Comparison of ENCODE assay signal across 10 cellular contexts in the genomic region with DNA sequence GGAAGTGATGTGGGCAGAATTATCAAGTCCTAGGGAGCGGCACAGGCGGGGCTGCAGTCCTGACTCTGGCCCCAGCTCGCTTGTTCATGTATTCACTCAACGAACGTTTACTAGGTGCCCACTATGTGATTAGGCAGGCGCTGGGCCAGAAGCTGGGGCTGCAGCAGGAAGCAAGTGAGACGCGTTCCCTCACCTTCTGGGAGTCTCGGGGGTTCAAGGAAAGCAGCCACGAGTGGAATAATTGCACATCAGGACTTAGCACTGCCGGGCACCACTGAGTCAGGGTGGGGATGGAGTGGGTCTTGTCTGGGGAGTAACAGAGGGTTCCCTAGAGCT. TPM values are rescaled to one million over a fixed set of nuclear protein-coding genes. Genes with fewer than 3 reads are reported as not detected.
DNase-seq lines count a peak whose midpoint lies in the region; ATAC-seq, FAIRE-seq and TF ChIP-seq lines count a peak whose summit lies in the region.
"Had no signal": no experiment of that assay in that cellular context is flagged by ENCODE, and none has a peak within 500 bp of the region (broad histone marks: within the 10 kb centered on the region; RNA-seq: fewer than 3 reads in every experiment).

No MANE protein-coding gene starts in this region.

- TF ChIP-seq CTCF in GM10266 (IDR thresholded peaks at IDR 0.05; ENCODE audit: control insufficient read depth, insufficient read depth, low read depth, missing control alignments) (no peak), KMS-11 (conservative IDR thresholded peaks at IDR 0.05; ENCODE audit: low read depth, low read length) (no peak), H1 (IDR thresholded peaks at IDR 0.05; ENCODE audit: control extremely low read depth in 1 of 3, insufficient read depth in 1 of 3, low read depth in 1 of 3, low read length in 3 of 3) (no peak), psoas muscle (IDR thresholded peaks at IDR 0.05) (no peak), omental fat pad (IDR thresholded peaks at IDR 0.05) (no peak)

- no peak overlapping the region for H3K18ac ChIP-seq in H1 (ENCODE audit: extremely low read depth, low read length)

- FAIRE-seq in H1 (lab: Jason Lieb, UNC): no peak
- FAIRE-seq: islet of Langerhans had no signal

- H2AFZ ChIP-seq in KMS-11 (ENCODE audit: low read depth): peak overlapping the region; percentile 98; the same call in 1 of the 2 replicates
- H2AFZ ChIP-seq in H1 (ENCODE audit: low read length): no peak overlapping the region; the same call in 1 of the 2 replicates

- no peak for TF ChIP-seq POLR2A in H1 (IDR thresholded peaks at IDR 0.05; ENCODE audit: control extremely low read depth in 1 of 2, low read depth in 2 of 2, low read length in 2 of 2)

- peak overlapping the region; percentile 65 for H4K5ac ChIP-seq in H1 (ENCODE audit: insufficient read length, low read depth, low read length)

- H3K4me2 ChIP-seq in KMS-11: peak overlapping the region; percentile 75; the same call in 1 of the 2 replicates
- H3K4me2 ChIP-seq in H1 (ENCODE audit: insufficient read depth in 1 of 2, low read depth in 2 of 2, low read length in 2 of 2): peak overlapping the region; percentile 77 to 91

- H4K91ac ChIP-seq in H1 (replicated peaks; ENCODE audit: insufficient read length, low read length): peak overlapping the region; percentile 81

- intact Hi-C loops in psoas muscle (cut with DNase I): loop anchor here in 1 of 2 donors (5.0 kb wide), 2 partner anchors 53 to 68 kb away; no protein-coding TSS in a partner anchor

- H3K4ac ChIP-seq in H1 (replicated peaks; ENCODE audit: insufficient read length, low read depth, low read length): peak overlapping the region; percentile 23

- H3K27me3 ChIP-seq in KMS-11 (ENCODE audit: insufficient read depth, low read depth): peaks cover 49% of the 10 kb centered on the region
- H3K27me3 ChIP-seq in H1 (replicated peaks in 1 of 4; ENCODE audit: control insufficient read depth in 3 of 4, extremely low read depth in 1 of 4, insufficient read depth in 3 of 4, low read length in 3 of 4): peaks cover 0 to 12% (median 9%) of the 10 kb centered on the region in 4 experiments; a peak in 4 of 7 replicates
- H3K27me3 ChIP-seq in psoas muscle (ENCODE audit: insufficient read depth in 3 of 3, low read length in 2 of 3): peaks cover 0 to 28% (median 4%) of the 10 kb centered on the region in 3 donors

- H3K23me2 ChIP-seq in H1 (ENCODE audit: low read depth, low read length): peaks cover 25% of the 10 kb centered on the region

- no peaks in the 10 kb centered on the region for H3K9me3 ChIP-seq in H1 (ENCODE audit: insufficient read depth in 2 of 2, low read depth in 1 of 2, low read length in 1 of 2)
- no peaks in the 10 kb centered on the region for H3K9me3 ChIP-seq in psoas muscle
- H3K9me3 ChIP-seq: prostate gland had no signal

- no peaks in the 10 kb centered on the region for H3K79me1 ChIP-seq in H1 (ENCODE audit: low read depth, low read length)

- H2BK120ac ChIP-seq in H1 (replicated peaks; ENCODE audit: low read depth, low read length): peak overlapping the region; percentile 64

- H4K8ac ChIP-seq in H1 (ENCODE audit: extremely low read depth, insufficient read depth, low read length): peak overlapping the region; percentile 86

- CTCF ChIA-PET in H1 (lab: Charles Lee; ENCODE audit: partially characterized antibody): interaction anchor here (0.6 to 1.7 kb wide), 7 partner anchors 10 to 177 kb away, joined by 3 to 15 read pairs (median 4); no protein-coding TSS in a partner anchor

- peak overlapping the region; percentile 85; the same call in 1 of the 2 replicates for H2BK12ac ChIP-seq in H1 (ENCODE audit: low read depth, low read length)

- DNase-seq in GM10266 (ENCODE audit: extremely low spot score): peak; percentile 14
- no peak for DNase-seq in H1 (ENCODE audit: low read depth in 1 of 2, low spot score in 2 of 2)
- DNase-seq in psoas muscle: no peak
- DNase-seq in hepatic stellate cell (ENCODE audit: low spot score): no peak
- no peak for DNase-seq in omental fat pad (ENCODE audit: low spot score)

- no peaks in the 10 kb centered on the region for H3K36me3 ChIP-seq in KMS-11 (ENCODE audit: insufficient read depth)
- H3K36me3 ChIP-seq in H1 (ENCODE audit: control insufficient read depth in 2 of 4, insufficient read depth in 4 of 4, low read length in 3 of 4): no peaks in the 10 kb centered on the region
- H3K36me3 ChIP-seq in psoas muscle (ENCODE audit: insufficient read depth in 1 of 2, low read depth in 1 of 2): no peaks in the 10 kb centered on the region
- H3K36me3 ChIP-seq: prostate gland had no signal

- POLR2A ChIA-PET in H1 (lab: Charles Lee; ENCODE audit: partially characterized antibody): interaction anchor here (0.6 to 2.0 kb wide), 12 partner anchors 12 to 105 kb away, joined by 3 to 7 read pairs (median 4); partner anchors contain the start of genes FAM83E, RPL18, SPHK2 and SULT2B1

- no peak for TF ChIP-seq RAD21 in H1 (IDR thresholded peaks at IDR 0.05 in 1 of 2, conservative IDR thresholded peaks at IDR 0.05 in 1 of 2; ENCODE audit: low read depth in 2 of 2, low read length in 2 of 2)

- peaks cover 17% of the 10 kb centered on the region for H3K4me1 ChIP-seq in KMS-11 (ENCODE audit: low read depth, poor library complexity, severe bottlenecking)
- H3K4me1 ChIP-seq in H1 (replicated peaks in 1 of 4; ENCODE audit: control insufficient read depth in 3 of 4, insufficient read depth in 4 of 4, low read length in 3 of 4): peaks cover 0 to 23% (median 12%) of the 10 kb centered on the region in 4 experiments; a peak in 5 of 7 replicates
- no peaks in the 10 kb centered on the region for H3K4me1 ChIP-seq in psoas muscle
- H3K4me1 ChIP-seq: prostate gland had no signal

- H3K79me2 ChIP-seq in KMS-11 (ENCODE audit: insufficient read depth, low read depth) (no peaks in the 10 kb centered on the region), H1 (ENCODE audit: control insufficient read depth in 1 of 2, insufficient read depth in 2 of 2, low read length in 2 of 2) (no peaks in the 10 kb centered on the region)

- no peaks in the 10 kb centered on the region for H4K20me1 ChIP-seq in KMS-11 (ENCODE audit: insufficient read depth)
- H4K20me1 ChIP-seq in H1 (replicated peaks in 1 of 2; ENCODE audit: control insufficient read depth in 1 of 2, insufficient read depth in 2 of 2, low read length in 2 of 2): peaks cover 0 to 4% of the 10 kb centered on the region in 2 experiments

- no peak overlapping the region for H2AK5ac ChIP-seq in H1 (ENCODE audit: low read depth, low read length)

- H3K27ac ChIP-seq in KMS-11 (no peak overlapping the region), H1 (ENCODE audit: low read depth, low read length) (no peak overlapping the region), psoas muscle (no peak overlapping the region)

- no peak overlapping the region for H2BK5ac ChIP-seq in H1 (ENCODE audit: low read depth, low read length)

- H3K4me3 ChIP-seq in KMS-11 (IDR thresholded peaks at IDR 0.05; ENCODE audit: insufficient read depth, low read depth, low read length): no peak overlapping the region
- H3K4me3 ChIP-seq in H1 (ENCODE audit: extremely low read depth in 1 of 4, insufficient read depth in 2 of 4, low read depth in 3 of 4, low read length in 4 of 4): peak overlapping the region; percentile 51 to 81 (median 69); a peak in 6 of 8 replicates
- peak overlapping the region; percentile 73 for H3K4me3 ChIP-seq in psoas muscle

- H3K56ac ChIP-seq in H1 (replicated peaks; ENCODE audit: insufficient read length, low read depth, low read length): no peak overlapping the region

- H3K9ac ChIP-seq in KMS-11 (no peak overlapping the region), H1 (replicated peaks in 1 of 4; ENCODE audit: extremely low read depth in 1 of 4, low read depth in 3 of 4, low read length in 3 of 4) (no peak overlapping the region)

- peak overlapping the region; percentile 99 for H2BK15ac ChIP-seq in H1 (ENCODE audit: low read length)

- H2BK20ac ChIP-seq in H1 (ENCODE audit: low read length): 0 out of 2 replicates have a peak overlapping the region, but pooled peaks have one; percentile 0

- H3K14ac ChIP-seq in H1 (ENCODE audit: insufficient read length): no peak overlapping the region

- no peak for TF ChIP-seq EP300 in H1 (IDR thresholded peaks at IDR 0.05; ENCODE audit: borderline replicate concordance in 1 of 2, low read depth in 2 of 2, low read length in 2 of 2)

- ATAC-seq in psoas muscle: no peak
- no peak for ATAC-seq in omental fat pad (ENCODE audit: low FRiP score)
- no peak for ATAC-seq in HG03159 (IDR thresholded peaks at IDR 0.05; ENCODE audit: unreplicated experiment)

- H3K23ac ChIP-seq in H1 (ENCODE audit: insufficient read length): no peak overlapping the region

- 55% methylated on average over 11 of the region's 11 CpGs; no CpG with 5 or more reads in 1 of the 2 experiments for WGBS in H1 (ENCODE audit: extremely low coverage in 1 of 2, insufficient coverage in 1 of 2, insufficient read length in 1 of 2, insufficient replicate concordance in 2 of 2, low coverage in 1 of 2, low lambda C conversion rate in 2 of 2, missing lambda C conversion rate in 1 of 2), 2 experiments
- 33 to 49% (median 38%) methylated on average over 11 of the region's 11 CpGs for WGBS in psoas muscle, 3 donors

RNA-seq across cellular contexts. Expression of gene LMTK3, which starts 2.5 kb away (rescaled TPM):
- total RNA-seq in H1 (2021; fragmentation: NEBNext Ultra II Directional; extraction: Animal tissue kit (Norgen Biotek cat#: 25700)): 12.4 and 13.6 TPM in 2 replicates
- polyA plus RNA-seq in H1 (2011; rRNA removed) (2.7 and 7.3 TPM in 2 replicates), psoas muscle (under 1 TPM; 0.03 to 0.06 (median 0.05) TPM)
- 3.4 TPM for polyA plus RNA-seq in H1 (2011; cell fraction: cytosol; rRNA removed)
- polyA plus RNA-seq in H1 (2011; cell fraction: nucleus; rRNA removed): 11.6 TPM
- 6.8 to 10.4 TPM (median 9.6 TPM) in 4 replicates for polyA plus RNA-seq in H1 (2012, experiment 1 of 2)
- 4.1 TPM for polyA plus RNA-seq in H1 (2012, experiment 2 of 2)
- polyA plus RNA-seq in H1 (2013, experiment 1 of 2): 10.0 TPM
- polyA plus RNA-seq in H1 (2013, experiment 2 of 2): 8.2 TPM
- polyA minus RNA-seq in H1 (2011; rRNA and poly(A)+ RNA removed): 0.90 and 1.2 TPM in 2 replicates
- 5.9 TPM for polyA minus RNA-seq in H1 (2011; cell fraction: cytosol; rRNA and poly(A)+ RNA removed)
- 5.9 TPM for polyA minus RNA-seq in H1 (2011; cell fraction: nucleus; rRNA and poly(A)+ RNA removed)
- total RNA-seq in psoas muscle (under 1 TPM in 2 of 4 donors, not detected in 2; 0.06 to 0.14 TPM), omental fat pad (under 1 TPM; 0.12 to 0.47 (median 0.39) TPM)

RNA-seq across cellular contexts. Expression of gene SULT2B1, which starts 37.9 kb away (rescaled TPM):
- 0.99 and 1.5 TPM in 2 replicates for total RNA-seq in H1 (2021; fragmentation: NEBNext Ultra II Directional; extraction: Animal tissue kit (Norgen Biotek cat#: 25700))
- polyA plus RNA-seq in H1 (2011; rRNA removed) (2.6 and 3.8 TPM in 2 replicates), psoas muscle (under 1 TPM in 2 of 3 donors, not detected in 1; 0.06 to 0.23 TPM)
- 2.3 TPM for polyA plus RNA-seq in H1 (2011; cell fraction: cytosol; rRNA removed)
- 1.2 TPM for polyA plus RNA-seq in H1 (2011; cell fraction: nucleus; rRNA removed)
- 1.0 to 2.2 TPM (median 1.6 TPM) in 4 replicates for polyA plus RNA-seq in H1 (2012, experiment 1 of 2)
- 1.00 TPM for polyA plus RNA-seq in H1 (2012, experiment 2 of 2)
- 1.5 TPM for polyA plus RNA-seq in H1 (2013, experiment 1 of 2)
- 1.4 TPM for polyA plus RNA-seq in H1 (2013, experiment 2 of 2)
- 0.59 TPM in 1 of 2 replicates, not detected in the other for polyA minus RNA-seq in H1 (2011; rRNA and poly(A)+ RNA removed)
- polyA minus RNA-seq in H1 (2011; cell fraction: cytosol; rRNA and poly(A)+ RNA removed): 1.2 TPM
- polyA minus RNA-seq in H1 (2011; cell fraction: nucleus; rRNA and poly(A)+ RNA removed): not detected
- total RNA-seq in psoas muscle (not detected), omental fat pad (not detected)
- total RNA-seq: G401 had no signal

RNA-seq across cellular contexts. Expression of gene CYTH2, which starts 44.9 kb away (rescaled TPM):
- total RNA-seq in H1 (2021; fragmentation: NEBNext Ultra II Directional; extraction: Animal tissue kit (Norgen Biotek cat#: 25700)): 67.7 and 71.4 TPM in 2 replicates
- polyA plus RNA-seq in H1 (2011; rRNA removed): 43.7 and 62.5 TPM in 2 replicates
- polyA plus RNA-seq in H1 (2011; cell fraction: cytosol; rRNA removed): 59.5 TPM
- 225 TPM for polyA plus RNA-seq in H1 (2011; cell fraction: nucleus; rRNA removed)
- 64.0 to 76.5 TPM (median 71.8 TPM) in 4 replicates for polyA plus RNA-seq in H1 (2012, experiment 1 of 2)
- 35.7 TPM for polyA plus RNA-seq in H1 (2012, experiment 2 of 2)
- polyA plus RNA-seq in H1 (2013, experiment 1 of 2): 44.2 TPM
- polyA plus RNA-seq in H1 (2013, experiment 2 of 2): 37.5 TPM
- polyA minus RNA-seq in H1 (2011; rRNA and poly(A)+ RNA removed): 53.7 and 70.7 TPM in 2 replicates
- polyA minus RNA-seq in H1 (2011; cell fraction: cytosol; rRNA and poly(A)+ RNA removed): 28.7 TPM
- 65.5 TPM for polyA minus RNA-seq in H1 (2011; cell fraction: nucleus; rRNA and poly(A)+ RNA removed)
- 10 to 100 TPM; 21.8 to 45.2 (median 29.4) TPM for total RNA-seq in psoas muscle
- polyA plus RNA-seq in psoas muscle: 10 to 100 TPM; 36.6 to 41.0 (median 39.5) TPM
- total RNA-seq in omental fat pad: 10 to 100 TPM; 19.2 to 49.7 (median 26.8) TPM

RNA-seq across cellular contexts. Expression of gene KCNJ14, which starts 58.7 kb away (rescaled TPM):
- 0.89 and 1.0 TPM in 2 replicates for total RNA-seq in H1 (2021; fragmentation: NEBNext Ultra II Directional; extraction: Animal tissue kit (Norgen Biotek cat#: 25700))
- polyA plus RNA-seq in H1 (2011; rRNA removed): 0.45 and 0.61 TPM in 2 replicates
- 0.28 TPM for polyA plus RNA-seq in H1 (2011; cell fraction: cytosol; rRNA removed)
- 1.3 TPM for polyA plus RNA-seq in H1 (2011; cell fraction: nucleus; rRNA removed)
- polyA plus RNA-seq in H1 (2012, experiment 1 of 2): 0.66 to 0.84 TPM (median 0.73 TPM) in 4 replicates
- 0.68 TPM for polyA plus RNA-seq in H1 (2012, experiment 2 of 2)
- polyA plus RNA-seq in H1 (2013, experiment 1 of 2): 0.39 TPM
- polyA plus RNA-seq in H1 (2013, experiment 2 of 2): 0.44 TPM
- 0.68 and 1.9 TPM in 2 replicates for polyA minus RNA-seq in H1 (2011; rRNA and poly(A)+ RNA removed)
- 0.37 TPM for polyA minus RNA-seq in H1 (2011; cell fraction: cytosol; rRNA and poly(A)+ RNA removed)
- 0.80 TPM for polyA minus RNA-seq in H1 (2011; cell fraction: nucleus; rRNA and poly(A)+ RNA removed)
- total RNA-seq in psoas muscle: 1 to 10 TPM in 3 of 4 donors, under 1 TPM in 1; 0.65 to 2.6 (median 1.3) TPM
- 1 to 10 TPM in 1 of 3 donors, under 1 TPM in 2; 0.28 to 1.6 (median 0.58) TPM for polyA plus RNA-seq in psoas muscle
- 1 to 10 TPM in 2 of 4 donors, under 1 TPM in 2; 0.56 to 2.2 (median 1.1) TPM for total RNA-seq in omental fat pad
